ENCODE assay signal across 10 cellular contexts in the genomic region with DNA sequence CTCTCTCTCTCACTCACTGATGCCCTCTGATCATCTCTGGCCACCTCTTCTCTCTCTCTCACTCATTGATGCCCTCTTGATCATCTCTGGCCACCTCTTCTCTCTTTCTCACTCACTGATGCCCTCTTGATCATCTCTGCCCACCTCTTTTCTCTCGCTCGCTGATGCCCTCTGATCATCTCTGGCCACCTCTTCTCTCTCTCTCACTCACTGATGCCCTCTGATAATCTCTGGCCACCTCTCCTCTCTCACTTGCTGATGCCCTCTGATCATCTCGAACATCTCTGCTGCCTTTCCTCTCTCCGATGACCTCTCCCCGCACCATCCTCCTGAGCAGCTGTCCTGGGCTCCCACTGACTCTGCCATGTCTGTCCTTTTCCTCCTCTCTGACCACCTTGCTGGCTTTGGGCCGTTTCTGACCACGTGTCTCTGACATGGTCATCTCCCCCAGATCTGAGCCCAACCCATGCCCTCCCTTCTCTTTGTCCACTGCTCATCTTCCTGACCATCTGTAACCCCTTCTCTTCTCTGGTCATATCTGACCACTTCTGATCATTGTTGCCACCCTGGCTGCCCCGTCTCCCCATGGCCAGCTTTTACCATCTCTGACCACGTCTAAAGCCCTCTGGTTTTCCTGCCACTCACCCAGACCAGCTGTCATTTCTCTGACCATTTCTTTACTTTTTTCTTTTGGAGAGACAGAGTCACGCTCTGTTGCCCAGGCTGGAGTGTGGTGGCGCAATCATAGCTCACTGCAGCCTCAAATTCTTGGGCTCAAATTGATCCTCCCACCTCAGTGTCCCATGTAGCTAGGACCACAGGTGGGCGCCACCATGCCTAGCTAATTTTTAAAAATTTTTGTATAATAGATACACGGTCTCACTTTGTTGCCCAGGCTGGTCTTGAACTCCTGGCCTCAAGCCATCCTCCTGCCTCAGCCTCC. TPM values are rescaled to one million over a fixed set of nuclear protein-coding genes. Genes with fewer than 3 reads are reported as not detected.
DNase-seq lines count a peak whose midpoint lies in the region; ATAC-seq and TF ChIP-seq lines count a peak whose summit lies in the region.
"Had no signal": no experiment of that assay in that cellular context is flagged by ENCODE, and none has a peak within 500 bp of the region (broad histone marks: within the 10 kb centered on the region; RNA-seq: fewer than 3 reads in every experiment).

No MANE protein-coding gene starts in this region.

- CTCF ChIA-PET in CD8-positive, alpha-beta memory T cell (lab: Charles Lee) = interaction anchor here (1.5 to 3.5 kb wide), 2 partner anchors 20 to 55 kb away, joined by 3 to 13 read pairs; no protein-coding TSS in a partner anchor

- H3K27ac Mint-ChIP-seq in CD8-positive, alpha-beta memory T cell = peak overlapping the region; percentile 62 to 91 (median 79)

- H3K9me3 Mint-ChIP-seq in CD8-positive, alpha-beta memory T cell = no peaks in the 10 kb centered on the region

- TF ChIP-seq RAD21 in neural cell (conservative IDR thresholded peaks at IDR 0.05) = no peak

- peaks cover 30% of the 10 kb centered on the region for H3K79me2 ChIP-seq in neural cell (replicated peaks; ENCODE audit: insufficient read depth, low read length)

- no peaks in the 10 kb centered on the region for H3K9me3 ChIP-seq in CD8-positive, alpha-beta memory T cell (ENCODE audit: low read length)
- no peaks in the 10 kb centered on the region for H3K9me3 ChIP-seq in NT2/D1 (ENCODE audit: insufficient read depth, low read length)
- H3K9me3 ChIP-seq in duodenal mucosa (ENCODE audit: control insufficient read depth in 1 of 2, low read length in 2 of 2) = no peaks in the 10 kb centered on the region
- H3K9me3 ChIP-seq in neural cell (ENCODE audit: low read length) = no peaks in the 10 kb centered on the region

- DNase-seq in CD8-positive, alpha-beta memory T cell = no peak
- DNase-seq in NT2/D1 (ENCODE audit: low read depth, low spot score) = no peak
- no peak for DNase-seq in COLO668 (lab: John Stamatoyannopoulos, UW; ENCODE audit: unreplicated experiment)
- DNase-seq: central memory CD4-positive, alpha-beta T cell; NCI-H2227 treated with DMSO at 0.1 percent for 48 hours had no signal

- TF ChIP-seq CTCF in neural cell (IDR thresholded peaks at IDR 0.05; ENCODE audit: poor library complexity, severe bottlenecking) = no peak

- H3K27me3 ChIP-seq in CD8-positive, alpha-beta memory T cell (ENCODE audit: insufficient read depth, low read length, poor library complexity, severe bottlenecking) = no peaks in the 10 kb centered on the region
- H3K27me3 ChIP-seq in NT2/D1 (ENCODE audit: insufficient read depth, insufficient read length) (no peaks in the 10 kb centered on the region), duodenal mucosa (ENCODE audit: control insufficient read depth in 1 of 2, insufficient read depth in 2 of 2, low read length in 2 of 2) (no peaks in the 10 kb centered on the region), neural cell (ENCODE audit: insufficient read depth, low read depth, low read length) (no peaks in the 10 kb centered on the region)

- H3K4me1 Mint-ChIP-seq in CD8-positive, alpha-beta memory T cell = peaks cover 29 to 46% (median 39%) of the 10 kb centered on the region in 3 donors

- peaks cover 0 to 44% (median 9%) of the 10 kb centered on the region in 3 donors for H3K36me3 Mint-ChIP-seq in CD8-positive, alpha-beta memory T cell

- peak overlapping the region; percentile 70 for H3K4me2 ChIP-seq in neural cell (ENCODE audit: low read length)

- H3K4me3 Mint-ChIP-seq in CD8-positive, alpha-beta memory T cell = peak overlapping the region; percentile 80 to 96 (median 85)

- no peak for TF ChIP-seq EP300 in neural cell (conservative IDR thresholded peaks at IDR 0.05; ENCODE audit: poor library complexity, severe bottlenecking)

- no peaks in the 10 kb centered on the region for H3K9me2 ChIP-seq in neural cell (ENCODE audit: insufficient read depth, low read length)

- H2AFZ ChIP-seq in neural cell (ENCODE audit: low read depth, low read length) = no peak overlapping the region

- POLR2A ChIA-PET in CD8-positive, alpha-beta memory T cell (lab: Charles Lee) = no interaction called here

- H3K27me3 Mint-ChIP-seq in CD8-positive, alpha-beta memory T cell = peaks cover 0 to 2% of the 10 kb centered on the region in 2 donors

- peaks cover 37% of the 10 kb centered on the region for H3K4me1 ChIP-seq in CD8-positive, alpha-beta memory T cell (ENCODE audit: insufficient read depth, low read length)
- H3K4me1 ChIP-seq in NT2/D1 (ENCODE audit: insufficient read depth, insufficient read length) (peaks cover 7% of the 10 kb centered on the region), duodenal mucosa (ENCODE audit: control insufficient read depth in 1 of 2, insufficient read depth in 2 of 2, low read length in 2 of 2) (peaks cover 24 to 31% of the 10 kb centered on the region in 2 donors)

- H3K9ac ChIP-seq in NT2/D1 (ENCODE audit: insufficient read length, low read depth) (peak overlapping the region; percentile 8), duodenal mucosa (ENCODE audit: low read depth in 1 of 2, low read length in 2 of 2) (no peak overlapping the region), neural cell (ENCODE audit: low read length) (no peak overlapping the region)

- H3K36me3 ChIP-seq in CD8-positive, alpha-beta memory T cell (ENCODE audit: insufficient read depth, low read length) = no peaks in the 10 kb centered on the region
- H3K36me3 ChIP-seq in NT2/D1 (ENCODE audit: insufficient read depth, insufficient read length, low read length) (peaks cover 10% of the 10 kb centered on the region), duodenal mucosa (ENCODE audit: control insufficient read depth in 1 of 2, insufficient read depth in 2 of 2, low read length in 2 of 2) (peaks cover 0 to 14% of the 10 kb centered on the region in 2 donors), neural cell (ENCODE audit: insufficient read depth, low read length) (no peaks in the 10 kb centered on the region)

- H3K4me3 ChIP-seq in CD8-positive, alpha-beta memory T cell (ENCODE audit: low read length) = peak overlapping the region; percentile 71
- H3K4me3 ChIP-seq in NT2/D1 (ENCODE audit: insufficient read length, low read depth) (peak overlapping the region; percentile 10), duodenal mucosa (ENCODE audit: low read depth in 1 of 2, low read length in 2 of 2) (peak overlapping the region; percentile 63 to 73), neural cell (ENCODE audit: low read length) (peak overlapping the region; percentile 88)

- no peaks in the 10 kb centered on the region for H3F3A ChIP-seq in neural cell (ENCODE audit: insufficient read depth, low read length, poor library complexity, severe bottlenecking)

- ATAC-seq in GM19455 (IDR thresholded peaks at IDR 0.05; ENCODE audit: unreplicated experiment) (no peak), GM21526 (IDR thresholded peaks at IDR 0.05; ENCODE audit: low FRiP score, unreplicated experiment) (no peak), HG03175 (IDR thresholded peaks at IDR 0.05; ENCODE audit: unreplicated experiment) (no peak)

- H4K20me1 ChIP-seq in neural cell (ENCODE audit: insufficient read depth) = no peaks in the 10 kb centered on the region

- H3K27ac ChIP-seq in CD8-positive, alpha-beta memory T cell (ENCODE audit: low read depth, low read length) = no peak overlapping the region
- H3K27ac ChIP-seq in duodenal mucosa (ENCODE audit: low read depth, low read length) (no peak overlapping the region), neural cell (ENCODE audit: low read length) (no peak overlapping the region)

TF ChIP-seq in neural cell, 6 proteins besides CTCF, POLR2A, EP300 and RAD21 (continues in another document):
- no peak for TF ChIP-seq MXI1 (conservative IDR thresholded peaks at IDR 0.05; ENCODE audit: poor library complexity, severe bottlenecking)
- TF ChIP-seq EZH2 (IDR thresholded peaks at IDR 0.05; ENCODE audit: borderline replicate concordance, insufficient read depth, low read length, poor library complexity, severe bottlenecking) = no peak
- no peak for TF ChIP-seq POLR2AphosphoS5 (IDR thresholded peaks at IDR 0.05)

RNA-seq across cellular contexts. Expression of a gene that starts 2.4 kb away (rescaled TPM):
- total RNA-seq in CD8-positive, alpha-beta memory T cell = 10 to 100 TPM; 12.4 to 12.5 TPM
- 3.0 TPM for polyA plus RNA-seq in CD8-positive, alpha-beta memory T cell
- 10.1 and 11.1 TPM in 2 replicates for polyA plus RNA-seq in neural cell
- 21.1 and 24.8 TPM in 2 replicates for polyA minus RNA-seq in neural cell

RNA-seq across cellular contexts. Expression of a gene that starts 30.5 kb away (rescaled TPM):
- total RNA-seq in CD8-positive, alpha-beta memory T cell = 1 to 10 TPM; 6.4 to 6.8 TPM
- 96.2 TPM for polyA plus RNA-seq in CD8-positive, alpha-beta memory T cell
- polyA plus RNA-seq in neural cell = not detected in 2 replicates
- polyA minus RNA-seq in neural cell = not detected in 2 replicates

RNA-seq across cellular contexts. Expression of a gene that starts 36.2 kb away (rescaled TPM):
- total RNA-seq in CD8-positive, alpha-beta memory T cell = 10 to 100 TPM; 53.4 to 60.1 TPM
- 1,883 TPM for polyA plus RNA-seq in CD8-positive, alpha-beta memory T cell
- not detected in 2 replicates for polyA plus RNA-seq in neural cell
- not detected in 2 replicates for polyA minus RNA-seq in neural cell

RNA-seq across cellular contexts. Expression of a gene that starts 38.2 kb away (rescaled TPM):
- 10 to 100 TPM; 63.3 to 66.5 TPM for total RNA-seq in CD8-positive, alpha-beta memory T cell
- 3.0 TPM for polyA plus RNA-seq in CD8-positive, alpha-beta memory T cell
- 6.2 and 6.8 TPM in 2 replicates for polyA plus RNA-seq in neural cell
- 2.9 and 3.8 TPM in 2 replicates for polyA minus RNA-seq in neural cell

RNA-seq across cellular contexts. Expression of a gene that starts 56.4 kb away (rescaled TPM):
- total RNA-seq in CD8-positive, alpha-beta memory T cell = 10 to 100 TPM; 21.0 to 21.9 TPM
- 54.2 TPM for polyA plus RNA-seq in CD8-positive, alpha-beta memory T cell
- 65.3 and 71.6 TPM in 2 replicates for polyA plus RNA-seq in neural cell
- polyA minus RNA-seq in neural cell = 26.2 and 30.2 TPM in 2 replicates

Comparison
In these comparisons a context has a peak if more than half of its experiments do, and no peak if none do; other contexts are left out.
1. H3K4me3 ChIP-seq: peak in every context shown above with its lines; median percentile 88 in neural cell; 71 in CD8-positive, alpha-beta memory T cell; 68 in duodenal mucosa; 10 in NT2/D1.
2. RNA of a gene that starts 30.5 kb away (polyA plus RNA-seq): 96.2 TPM in CD8-positive, alpha-beta memory T cell (single experiment); not detected in neural cell; every median in the first group is over 10 times any median in the second.
3. RNA of a gene that starts 36.2 kb away (polyA plus RNA-seq): 1,883 TPM in CD8-positive, alpha-beta memory T cell (single experiment); not detected in neural cell; every median in the first group is over 1,000 times any median in the second.